1 cellular context compared by ENCODE assay signal in the genomic region with DNA sequence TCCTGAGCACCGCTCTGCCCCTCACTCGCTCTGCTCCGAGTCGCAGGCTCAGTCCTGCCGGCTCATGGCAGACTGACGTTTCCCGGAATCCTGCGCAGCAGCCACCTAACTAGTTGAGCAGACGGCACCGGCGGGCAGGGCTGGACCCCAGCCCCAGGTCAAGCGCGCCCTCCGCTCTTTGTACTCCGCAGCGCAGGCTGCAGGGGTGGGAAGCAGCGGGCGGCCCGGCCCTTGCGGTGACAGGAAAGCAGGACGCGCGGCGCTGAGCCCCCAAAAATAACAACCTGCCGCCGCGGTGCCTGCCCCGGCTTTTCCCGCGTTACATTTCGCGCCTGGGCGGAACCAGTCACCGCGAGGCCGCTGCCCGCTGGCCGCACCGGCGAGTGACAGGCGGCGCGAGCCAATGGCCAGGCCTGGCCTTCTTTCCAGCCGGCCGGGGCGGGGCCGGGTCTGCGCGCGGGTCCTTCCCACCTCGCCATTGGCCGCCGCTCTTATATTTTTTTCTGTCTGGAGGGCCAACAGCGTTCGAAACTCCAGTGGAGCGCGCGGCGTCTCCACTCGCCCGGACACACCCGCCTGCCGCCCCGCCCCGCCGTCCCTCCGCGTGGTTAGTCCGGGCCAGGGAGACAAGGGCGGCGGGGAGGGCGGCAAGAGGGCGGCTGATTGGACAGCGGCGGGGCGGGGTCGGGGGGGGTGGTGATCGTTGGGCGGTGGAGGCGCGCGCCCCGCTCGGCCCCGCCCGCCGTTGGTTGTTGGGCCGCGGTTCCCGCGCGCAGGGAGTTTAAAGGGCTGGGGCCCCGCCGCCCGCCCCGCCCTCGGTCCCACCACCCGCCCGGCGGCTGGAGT.
TF ChIP-seq lines count a peak whose summit lies in the region.

Gene ZNF367, minus strand, starts transcription at position 297 of the 846 bp plus-strand sequence. CDS start 338 bp downstream, outside the sequence.

TF ChIP-seq in HepG2, 621 proteins besides CTCF, POLR2A, EP300 and RAD21 (continued from another document and continues in another):
- TF ChIP-seq ZNF550 (CRISPR knock-in tag; IDR thresholded peaks at IDR 0.05; ENCODE audit: borderline replicate concordance) (no peak), SKI (IDR thresholded peaks at IDR 0.05; ENCODE audit: partially characterized antibody) (peak; percentile 53), ZBTB39 (CRISPR knock-in tag; IDR thresholded peaks at IDR 0.05) (no peak), POGK (CRISPR knock-in tag; conservative IDR thresholded peaks at IDR 0.05) (peak; percentile 62), CENPX (CRISPR knock-in tag; IDR thresholded peaks at IDR 0.05) (no peak), ATAD3A (CRISPR knock-in tag; IDR thresholded peaks at IDR 0.05) (no peak), ZFP36 (IDR thresholded peaks at IDR 0.05; ENCODE audit: borderline replicate concordance, low read depth, low read length, partially characterized antibody) (no peak), NCOA1 (CRISPR knock-in tag; IDR thresholded peaks at IDR 0.05) (peak; percentile 76; the same call in 1 of the 2 replicates), ELF3 (CRISPR knock-in tag; IDR thresholded peaks at IDR 0.05) (no peak), ZNF225 (CRISPR knock-in tag; IDR thresholded peaks at IDR 0.05) (no peak), SIN3B (IDR thresholded peaks at IDR 0.05; ENCODE audit: low read length) (peak; percentile 83), ZNF883 (CRISPR knock-in tag; IDR thresholded peaks at IDR 0.05; ENCODE audit: not compliant biosample characterization) (peak; percentile 72), ZNF441 (CRISPR knock-in tag; IDR thresholded peaks at IDR 0.05; ENCODE audit: borderline replicate concordance) (peak; percentile 88; the same call in 1 of the 2 replicates), GLI4 (CRISPR knock-in tag; IDR thresholded peaks at IDR 0.05; ENCODE audit: borderline replicate concordance) (peak; percentile 45; the same call in 1 of the 2 replicates), NFKB2 (CRISPR knock-in tag; IDR thresholded peaks at IDR 0.05; ENCODE audit: borderline replicate concordance) (peak; percentile 30; the same call in 1 of the 2 replicates), LBX2 (CRISPR knock-in tag; IDR thresholded peaks at IDR 0.05; ENCODE audit: borderline replicate concordance) (no peak), TFAP4 (IDR thresholded peaks at IDR 0.05; ENCODE audit: borderline replicate concordance, low read depth) (peak; percentile 55; the same call in 1 of the 2 replicates), SRF (IDR thresholded peaks at IDR 0.05; ENCODE audit: low read depth, low read length) (no peak), THAP8 (CRISPR knock-in tag; IDR thresholded peaks at IDR 0.05; ENCODE audit: borderline replicate concordance) (no peak), SMYD3 (CRISPR knock-in tag; IDR thresholded peaks at IDR 0.05) (no peak), ZNF878 (CRISPR knock-in tag; IDR thresholded peaks at IDR 0.05) (peak; percentile 93), ZNF101 (CRISPR knock-in tag; IDR thresholded peaks at IDR 0.05; ENCODE audit: borderline replicate concordance, low read depth) (no peak), ZNF264 (CRISPR knock-in tag; IDR thresholded peaks at IDR 0.05) (no peak), ZNF234 (CRISPR knock-in tag; conservative IDR thresholded peaks at IDR 0.05) (no peak; the same call in 1 of the 2 replicates), FOXM1 (CRISPR knock-in tag; IDR thresholded peaks at IDR 0.05) (0 out of 2 replicates have a peak, but pooled peaks have one; percentile 13), PHF5A (CRISPR knock-in tag; IDR thresholded peaks at IDR 0.05; ENCODE audit: low read depth, unreplicated experiment) (peak; percentile 28), ZNF784 (CRISPR knock-in tag; IDR thresholded peaks at IDR 0.05; ENCODE audit: borderline replicate concordance) (0 out of 2 replicates have a peak, but pooled peaks have one; percentile 43), ZKSCAN5 (CRISPR knock-in tag; IDR thresholded peaks at IDR 0.05) (no peak), IKZF4 (CRISPR knock-in tag; IDR thresholded peaks at IDR 0.05; ENCODE audit: borderline replicate concordance, low read depth, not compliant biosample characterization) (no peak), TBX2 (CRISPR knock-in tag; IDR thresholded peaks at IDR 0.05; ENCODE audit: borderline replicate concordance) (peak; percentile 65), ZNF34 (CRISPR knock-in tag; IDR thresholded peaks at IDR 0.05; ENCODE audit: borderline replicate concordance) (no peak), ZNF282 (IDR thresholded peaks at IDR 0.05; ENCODE audit: partially characterized antibody) (no peak), HNF4G (IDR thresholded peaks at IDR 0.05; ENCODE audit: borderline replicate concordance, low read depth, low read length) (no peak; the same call in 1 of the 2 replicates), HNF4G (CRISPR knock-in tag; IDR thresholded peaks at IDR 0.05; ENCODE audit: borderline replicate concordance, low read depth) (no peak), ZNF543 (CRISPR knock-in tag; IDR thresholded peaks at IDR 0.05) (no peak), CEBPB (IDR thresholded peaks at IDR 0.05; ENCODE audit: borderline replicate concordance, low read depth, low read length) (no peak), PPARG (CRISPR knock-in tag; conservative IDR thresholded peaks at IDR 0.05) (no peak; the same call in 1 of the 2 replicates)
- TF ChIP-seq, protein P1, sequence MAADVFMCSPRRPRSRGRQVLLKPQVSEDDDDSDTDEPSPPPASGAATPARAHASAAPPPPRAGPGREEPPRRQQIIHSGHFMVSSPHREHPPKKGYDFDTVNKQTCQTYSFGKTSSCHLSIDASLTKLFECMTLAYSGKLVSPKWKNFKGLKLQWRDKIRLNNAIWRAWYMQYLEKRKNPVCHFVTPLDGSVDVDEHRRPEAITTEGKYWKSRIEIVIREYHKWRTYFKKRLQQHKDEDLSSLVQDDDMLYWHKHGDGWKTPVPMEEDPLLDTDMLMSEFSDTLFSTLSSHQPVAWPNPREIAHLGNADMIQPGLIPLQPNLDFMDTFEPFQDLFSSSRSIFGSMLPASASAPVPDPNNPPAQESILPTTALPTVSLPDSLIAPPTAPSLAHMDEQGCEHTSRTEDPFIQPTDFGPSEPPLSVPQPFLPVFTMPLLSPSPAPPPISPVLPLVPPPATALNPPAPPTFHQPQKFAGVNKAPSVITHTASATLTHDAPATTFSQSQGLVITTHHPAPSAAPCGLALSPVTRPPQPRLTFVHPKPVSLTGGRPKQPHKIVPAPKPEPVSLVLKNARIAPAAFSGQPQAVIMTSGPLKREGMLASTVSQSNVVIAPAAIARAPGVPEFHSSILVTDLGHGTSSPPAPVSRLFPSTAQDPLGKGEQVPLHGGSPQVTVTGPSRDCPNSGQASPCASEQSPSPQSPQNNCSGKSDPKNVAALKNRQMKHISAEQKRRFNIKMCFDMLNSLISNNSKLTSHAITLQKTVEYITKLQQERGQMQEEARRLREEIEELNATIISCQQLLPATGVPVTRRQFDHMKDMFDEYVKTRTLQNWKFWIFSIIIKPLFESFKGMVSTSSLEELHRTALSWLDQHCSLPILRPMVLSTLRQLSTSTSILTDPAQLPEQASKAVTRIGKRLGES (CRISPR knock-in tag; IDR thresholded peaks at IDR 0.05; ENCODE audit: borderline replicate concordance): 0 out of 2 replicates have a peak, but pooled peaks have one; percentile 22
- TF ChIP-seq, protein P2, sequence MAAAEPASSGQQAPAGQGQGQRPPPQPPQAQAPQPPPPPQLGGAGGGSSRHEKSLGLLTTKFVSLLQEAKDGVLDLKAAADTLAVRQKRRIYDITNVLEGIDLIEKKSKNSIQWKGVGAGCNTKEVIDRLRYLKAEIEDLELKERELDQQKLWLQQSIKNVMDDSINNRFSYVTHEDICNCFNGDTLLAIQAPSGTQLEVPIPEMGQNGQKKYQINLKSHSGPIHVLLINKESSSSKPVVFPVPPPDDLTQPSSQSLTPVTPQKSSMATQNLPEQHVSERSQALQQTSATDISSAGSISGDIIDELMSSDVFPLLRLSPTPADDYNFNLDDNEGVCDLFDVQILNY (CRISPR knock-in tag; conservative IDR thresholded peaks at IDR 0.05): peak; percentile 98
- TF ChIP-seq, protein P3, sequence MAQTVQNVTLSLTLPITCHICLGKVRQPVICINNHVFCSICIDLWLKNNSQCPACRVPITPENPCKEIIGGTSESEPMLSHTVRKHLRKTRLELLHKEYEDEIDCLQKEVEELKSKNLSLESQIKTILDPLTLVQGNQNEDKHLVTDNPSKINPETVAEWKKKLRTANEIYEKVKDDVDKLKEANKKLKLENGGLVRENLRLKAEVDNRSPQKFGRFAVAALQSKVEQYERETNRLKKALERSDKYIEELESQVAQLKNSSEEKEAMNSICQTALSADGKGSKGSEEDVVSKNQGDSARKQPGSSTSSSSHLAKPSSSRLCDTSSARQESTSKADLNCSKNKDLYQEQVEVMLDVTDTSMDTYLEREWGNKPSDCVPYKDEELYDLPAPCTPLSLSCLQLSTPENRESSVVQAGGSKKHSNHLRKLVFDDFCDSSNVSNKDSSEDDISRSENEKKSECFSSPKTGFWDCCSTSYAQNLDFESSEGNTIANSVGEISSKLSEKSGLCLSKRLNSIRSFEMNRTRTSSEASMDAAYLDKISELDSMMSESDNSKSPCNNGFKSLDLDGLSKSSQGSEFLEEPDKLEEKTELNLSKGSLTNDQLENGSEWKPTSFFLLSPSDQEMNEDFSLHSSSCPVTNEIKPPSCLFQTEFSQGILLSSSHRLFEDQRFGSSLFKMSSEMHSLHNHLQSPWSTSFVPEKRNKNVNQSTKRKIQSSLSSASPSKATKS (CRISPR knock-in tag; IDR thresholded peaks at IDR 0.05): no peak; the same call in 1 of the 2 replicates
- TF ChIP-seq, protein P4, sequence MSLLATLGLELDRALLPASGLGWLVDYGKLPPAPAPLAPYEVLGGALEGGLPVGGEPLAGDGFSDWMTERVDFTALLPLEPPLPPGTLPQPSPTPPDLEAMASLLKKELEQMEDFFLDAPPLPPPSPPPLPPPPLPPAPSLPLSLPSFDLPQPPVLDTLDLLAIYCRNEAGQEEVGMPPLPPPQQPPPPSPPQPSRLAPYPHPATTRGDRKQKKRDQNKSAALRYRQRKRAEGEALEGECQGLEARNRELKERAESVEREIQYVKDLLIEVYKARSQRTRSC (CRISPR knock-in tag; IDR thresholded peaks at IDR 0.05; ENCODE audit: low read depth): no peak
- TF ChIP-seq, protein P5, sequence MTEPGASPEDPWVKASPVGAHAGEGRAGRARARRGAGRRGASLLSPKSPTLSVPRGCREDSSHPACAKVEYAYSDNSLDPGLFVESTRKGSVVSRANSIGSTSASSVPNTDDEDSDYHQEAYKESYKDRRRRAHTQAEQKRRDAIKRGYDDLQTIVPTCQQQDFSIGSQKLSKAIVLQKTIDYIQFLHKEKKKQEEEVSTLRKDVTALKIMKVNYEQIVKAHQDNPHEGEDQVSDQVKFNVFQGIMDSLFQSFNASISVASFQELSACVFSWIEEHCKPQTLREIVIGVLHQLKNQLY (CRISPR knock-in tag; IDR thresholded peaks at IDR 0.05): no peak
- TF ChIP-seq, protein P6, sequence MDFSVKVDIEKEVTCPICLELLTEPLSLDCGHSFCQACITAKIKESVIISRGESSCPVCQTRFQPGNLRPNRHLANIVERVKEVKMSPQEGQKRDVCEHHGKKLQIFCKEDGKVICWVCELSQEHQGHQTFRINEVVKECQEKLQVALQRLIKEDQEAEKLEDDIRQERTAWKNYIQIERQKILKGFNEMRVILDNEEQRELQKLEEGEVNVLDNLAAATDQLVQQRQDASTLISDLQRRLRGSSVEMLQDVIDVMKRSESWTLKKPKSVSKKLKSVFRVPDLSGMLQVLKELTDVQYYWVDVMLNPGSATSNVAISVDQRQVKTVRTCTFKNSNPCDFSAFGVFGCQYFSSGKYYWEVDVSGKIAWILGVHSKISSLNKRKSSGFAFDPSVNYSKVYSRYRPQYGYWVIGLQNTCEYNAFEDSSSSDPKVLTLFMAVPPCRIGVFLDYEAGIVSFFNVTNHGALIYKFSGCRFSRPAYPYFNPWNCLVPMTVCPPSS (IDR thresholded peaks at IDR 0.05): no peak
